In the genomic region with DNA sequence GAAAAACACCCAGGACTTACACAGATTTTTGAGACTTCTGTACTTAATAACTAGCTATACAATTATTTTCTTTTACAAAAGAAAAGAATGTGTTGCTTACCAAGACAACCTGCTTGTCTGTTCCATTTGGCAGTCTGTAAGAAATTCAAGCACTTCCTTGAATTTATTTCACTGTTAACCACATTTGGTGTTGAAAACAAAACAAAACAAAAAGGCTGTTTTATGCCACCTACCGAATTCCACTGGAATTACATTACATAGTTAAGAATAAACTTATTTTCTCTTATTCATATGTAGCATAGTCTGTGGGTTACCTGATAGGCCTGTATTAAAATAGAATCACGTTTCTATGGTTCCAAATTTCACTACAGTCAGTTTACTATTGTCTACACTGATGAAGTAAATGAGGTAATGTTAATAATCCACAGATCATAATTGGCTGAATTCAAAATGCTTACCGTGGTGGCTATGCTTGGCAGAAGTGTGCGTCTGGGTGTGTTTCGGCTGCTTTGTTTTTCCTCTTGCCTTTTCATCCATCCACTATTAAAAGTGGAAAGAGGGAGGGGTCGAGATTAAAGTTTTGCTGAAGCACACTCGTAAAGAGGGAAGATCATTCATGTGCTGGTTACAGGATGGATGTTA, we compare ENCODE assay signal across 9 cellular contexts. TPM values are rescaled to one million over a fixed set of nuclear protein-coding genes. Genes with fewer than 3 reads are reported as not detected.
A peak's percentile ranks its signal among the peaks of the same experiment; 100 is the strongest.
DNase-seq lines count a peak whose midpoint lies in the region; ATAC-seq, FAIRE-seq and TF ChIP-seq lines count a peak whose summit lies in the region.
"Had no signal": no experiment of that assay in that cellular context is flagged by ENCODE, and none has a peak within 500 bp of the region (broad histone marks: within the 10 kb centered on the region; RNA-seq: fewer than 3 reads in every experiment).

A gene with protein sequence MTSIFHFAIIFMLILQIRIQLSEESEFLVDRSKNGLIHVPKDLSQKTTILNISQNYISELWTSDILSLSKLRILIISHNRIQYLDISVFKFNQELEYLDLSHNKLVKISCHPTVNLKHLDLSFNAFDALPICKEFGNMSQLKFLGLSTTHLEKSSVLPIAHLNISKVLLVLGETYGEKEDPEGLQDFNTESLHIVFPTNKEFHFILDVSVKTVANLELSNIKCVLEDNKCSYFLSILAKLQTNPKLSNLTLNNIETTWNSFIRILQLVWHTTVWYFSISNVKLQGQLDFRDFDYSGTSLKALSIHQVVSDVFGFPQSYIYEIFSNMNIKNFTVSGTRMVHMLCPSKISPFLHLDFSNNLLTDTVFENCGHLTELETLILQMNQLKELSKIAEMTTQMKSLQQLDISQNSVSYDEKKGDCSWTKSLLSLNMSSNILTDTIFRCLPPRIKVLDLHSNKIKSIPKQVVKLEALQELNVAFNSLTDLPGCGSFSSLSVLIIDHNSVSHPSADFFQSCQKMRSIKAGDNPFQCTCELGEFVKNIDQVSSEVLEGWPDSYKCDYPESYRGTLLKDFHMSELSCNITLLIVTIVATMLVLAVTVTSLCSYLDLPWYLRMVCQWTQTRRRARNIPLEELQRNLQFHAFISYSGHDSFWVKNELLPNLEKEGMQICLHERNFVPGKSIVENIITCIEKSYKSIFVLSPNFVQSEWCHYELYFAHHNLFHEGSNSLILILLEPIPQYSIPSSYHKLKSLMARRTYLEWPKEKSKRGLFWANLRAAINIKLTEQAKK (minus strand): TSS at position 138 of the 642 bp plus-strand sequence. CDS start 5,960 bp downstream, outside the sequence.

- no peak for FAIRE-seq in urothelium cell line (lab: Jason Lieb, UNC)

- no peak within 1 kb of the TSS for H3K27ac ChIP-seq in endodermal cell (ENCODE audit: low read depth, low read length)

- H3K4me1 Mint-ChIP-seq in activated naive CD4-positive, alpha-beta T cell treated with anti-CD3 and anti-CD28 coated beads, Interleukin-2, amount 50 U/mL, for 24 hours: peaks cover 46% of the 10 kb centered on the region
- H3K4me1 Mint-ChIP-seq in endodermal cell: no peaks in the 10 kb centered on the region

- H3K4me1 ChIP-seq in endodermal cell (ENCODE audit: control insufficient read depth, insufficient read depth, low read length): no peaks in the 10 kb centered on the region
- H3K4me1 ChIP-seq: HAP-1 had no signal

- H3K4me3 Mint-ChIP-seq in activated naive CD4-positive, alpha-beta T cell treated with anti-CD3 and anti-CD28 coated beads, Interleukin-2, amount 50 U/mL, for 24 hours: peak within 1 kb of the TSS; percentile 91
- no peak within 1 kb of the TSS for H3K4me3 Mint-ChIP-seq in endodermal cell

- ATAC-seq in HG03442 (IDR thresholded peaks at IDR 0.05; ENCODE audit: unreplicated experiment) (peak; percentile 14), SK-N-SH treated with all-trans-retinoic acid at 6 μM for 48 hours (peak; percentile 77)

- peak within 1 kb of the TSS; percentile 98 for H3K27ac Mint-ChIP-seq in activated naive CD4-positive, alpha-beta T cell treated with anti-CD3 and anti-CD28 coated beads, Interleukin-2, amount 50 U/mL, for 24 hours
- no peak within 1 kb of the TSS for H3K27ac Mint-ChIP-seq in endodermal cell

- peaks cover 28% of the 10 kb centered on the region for H3K36me3 Mint-ChIP-seq in activated naive CD4-positive, alpha-beta T cell treated with anti-CD3 and anti-CD28 coated beads, Interleukin-2, amount 50 U/mL, for 24 hours
- no peaks in the 10 kb centered on the region for H3K36me3 Mint-ChIP-seq in endodermal cell (ENCODE audit: low read depth)

- DNase-seq in activated naive CD4-positive, alpha-beta T cell treated with Interleukin-2 at 50 U/mL for 16 hours: no peak
- DNase-seq in endodermal cell (no peak), mucosa of gallbladder (ENCODE audit: low spot score) (no peak), urothelium cell line (ENCODE audit: low spot score) (peak; percentile 27), ureter (ENCODE audit: low spot score) (no peak)

- TF ChIP-seq CTCF in endodermal cell (conservative IDR thresholded peaks at IDR 0.05): peak; percentile 57

- H3K4me3 ChIP-seq in endodermal cell (ENCODE audit: low read length): no peak within 1 kb of the TSS
- H3K4me3 ChIP-seq: HAP-1 had no signal

- WGBS in endodermal cell (ENCODE audit: insufficient coverage in 1 of 2, insufficient read length in 1 of 2), 2 experiments: 63% methylated on average over 7 of the region's 7 CpGs; no CpG with 5 or more reads in 1 of the 2 experiments

- H3K36me3 ChIP-seq in endodermal cell (ENCODE audit: control insufficient read depth, insufficient read depth, low read length): no peaks in the 10 kb centered on the region
- H3K36me3 ChIP-seq: HAP-1 had no signal

- no peaks in the 10 kb centered on the region for H3K27me3 Mint-ChIP-seq in activated naive CD4-positive, alpha-beta T cell treated with anti-CD3 and anti-CD28 coated beads, Interleukin-2, amount 50 U/mL, for 24 hours
- no peaks in the 10 kb centered on the region for H3K27me3 Mint-ChIP-seq in endodermal cell (ENCODE audit: insufficient read depth)

- no peaks in the 10 kb centered on the region for H3K27me3 ChIP-seq in endodermal cell (ENCODE audit: control insufficient read depth, insufficient read depth, low read length, poor library complexity, severe bottlenecking)

- peaks cover 13% of the 10 kb centered on the region for H3K9me3 Mint-ChIP-seq in activated naive CD4-positive, alpha-beta T cell treated with anti-CD3 and anti-CD28 coated beads, Interleukin-2, amount 50 U/mL, for 24 hours
- peaks cover 33% of the 10 kb centered on the region for H3K9me3 Mint-ChIP-seq in endodermal cell

- no peaks in the 10 kb centered on the region for H3K9me3 ChIP-seq in endodermal cell (ENCODE audit: control insufficient read depth, low read length)
- H3K9me3 ChIP-seq: HAP-1 had no signal

- no peak within 1 kb of the TSS for H3K9ac ChIP-seq in endodermal cell (ENCODE audit: extremely low read depth, low read length, poor library complexity, severe bottlenecking)

TF ChIP-seq in SK-N-SH treated with all-trans-retinoic acid at 6 μM for 48 hours, 23 proteins besides CTCF, POLR2A, EP300 and RAD21 (continues in another document):
- TF ChIP-seq, protein P1, sequence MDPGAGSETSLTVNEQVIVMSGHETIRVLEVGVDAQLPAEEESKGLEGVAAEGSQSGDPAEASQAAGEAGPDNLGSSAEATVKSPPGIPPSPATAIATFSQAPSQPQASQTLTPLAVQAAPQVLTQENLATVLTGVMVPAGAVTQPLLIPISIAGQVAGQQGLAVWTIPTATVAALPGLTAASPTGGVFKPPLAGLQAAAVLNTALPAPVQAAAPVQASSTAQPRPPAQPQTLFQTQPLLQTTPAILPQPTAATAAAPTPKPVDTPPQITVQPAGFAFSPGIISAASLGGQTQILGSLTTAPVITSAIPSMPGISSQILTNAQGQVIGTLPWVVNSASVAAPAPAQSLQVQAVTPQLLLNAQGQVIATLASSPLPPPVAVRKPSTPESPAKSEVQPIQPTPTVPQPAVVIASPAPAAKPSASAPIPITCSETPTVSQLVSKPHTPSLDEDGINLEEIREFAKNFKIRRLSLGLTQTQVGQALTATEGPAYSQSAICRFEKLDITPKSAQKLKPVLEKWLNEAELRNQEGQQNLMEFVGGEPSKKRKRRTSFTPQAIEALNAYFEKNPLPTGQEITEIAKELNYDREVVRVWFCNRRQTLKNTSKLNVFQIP (CRISPR knock-in tag; IDR thresholded peaks at IDR 0.05; ENCODE audit: borderline replicate concordance, low read depth): no peak
- no peak for TF ChIP-seq ZNF565 (CRISPR knock-in tag; conservative IDR thresholded peaks at IDR 0.05; ENCODE audit: low read depth)
- TF ChIP-seq, protein P2, sequence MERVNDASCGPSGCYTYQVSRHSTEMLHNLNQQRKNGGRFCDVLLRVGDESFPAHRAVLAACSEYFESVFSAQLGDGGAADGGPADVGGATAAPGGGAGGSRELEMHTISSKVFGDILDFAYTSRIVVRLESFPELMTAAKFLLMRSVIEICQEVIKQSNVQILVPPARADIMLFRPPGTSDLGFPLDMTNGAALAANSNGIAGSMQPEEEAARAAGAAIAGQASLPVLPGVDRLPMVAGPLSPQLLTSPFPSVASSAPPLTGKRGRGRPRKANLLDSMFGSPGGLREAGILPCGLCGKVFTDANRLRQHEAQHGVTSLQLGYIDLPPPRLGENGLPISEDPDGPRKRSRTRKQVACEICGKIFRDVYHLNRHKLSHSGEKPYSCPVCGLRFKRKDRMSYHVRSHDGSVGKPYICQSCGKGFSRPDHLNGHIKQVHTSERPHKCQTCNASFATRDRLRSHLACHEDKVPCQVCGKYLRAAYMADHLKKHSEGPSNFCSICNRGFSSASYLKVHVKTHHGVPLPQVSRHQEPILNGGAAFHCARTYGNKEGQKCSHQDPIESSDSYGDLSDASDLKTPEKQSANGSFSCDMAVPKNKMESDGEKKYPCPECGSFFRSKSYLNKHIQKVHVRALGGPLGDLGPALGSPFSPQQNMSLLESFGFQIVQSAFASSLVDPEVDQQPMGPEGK (CRISPR knock-in tag; IDR thresholded peaks at IDR 0.05; ENCODE audit: borderline replicate concordance): no peak
- TF ChIP-seq, protein P3, sequence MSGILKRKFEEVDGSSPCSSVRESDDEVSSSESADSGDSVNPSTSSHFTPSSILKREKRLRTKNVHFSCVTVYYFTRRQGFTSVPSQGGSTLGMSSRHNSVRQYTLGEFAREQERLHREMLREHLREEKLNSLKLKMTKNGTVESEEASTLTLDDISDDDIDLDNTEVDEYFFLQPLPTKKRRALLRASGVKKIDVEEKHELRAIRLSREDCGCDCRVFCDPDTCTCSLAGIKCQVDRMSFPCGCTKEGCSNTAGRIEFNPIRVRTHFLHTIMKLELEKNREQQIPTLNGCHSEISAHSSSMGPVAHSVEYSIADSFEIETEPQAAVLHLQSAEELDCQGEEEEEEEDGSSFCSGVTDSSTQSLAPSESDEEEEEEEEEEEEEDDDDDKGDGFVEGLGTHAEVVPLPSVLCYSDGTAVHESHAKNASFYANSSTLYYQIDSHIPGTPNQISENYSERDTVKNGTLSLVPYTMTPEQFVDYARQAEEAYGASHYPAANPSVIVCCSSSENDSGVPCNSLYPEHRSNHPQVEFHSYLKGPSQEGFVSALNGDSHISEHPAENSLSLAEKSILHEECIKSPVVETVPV (CRISPR knock-in tag; IDR thresholded peaks at IDR 0.05): no peak
- TF ChIP-seq ZNF8 (CRISPR knock-in tag; IDR thresholded peaks at IDR 0.05): no peak
- TF ChIP-seq ZFP3 (CRISPR knock-in tag; IDR thresholded peaks at IDR 0.05): no peak
- no peak for TF ChIP-seq ZC3H10 (CRISPR knock-in tag; IDR thresholded peaks at IDR 0.05)
- no peak for TF ChIP-seq TCF4 (CRISPR knock-in tag; IDR thresholded peaks at IDR 0.05; ENCODE audit: borderline replicate concordance)
- TF ChIP-seq ZFP30 (CRISPR knock-in tag; IDR thresholded peaks at IDR 0.05): no peak
- no peak for TF ChIP-seq ISL1 (CRISPR knock-in tag; IDR thresholded peaks at IDR 0.05)
- no peak for TF ChIP-seq OSR1 (CRISPR knock-in tag; IDR thresholded peaks at IDR 0.05)
- TF ChIP-seq PPARA (CRISPR knock-in tag; IDR thresholded peaks at IDR 0.05; ENCODE audit: borderline replicate concordance): no peak
- no peak for TF ChIP-seq CSDC2 (CRISPR knock-in tag; IDR thresholded peaks at IDR 0.05)

RNA-seq across cellular contexts. Expression of the gene that starts here (rescaled TPM):
- total RNA-seq in endodermal cell (under 1 TPM in 1 of 2 donors, not detected in 1; 0.09 TPM), mucosa of gallbladder (16.6 TPM), ureter (4.0 TPM)
- polyA plus RNA-seq in endodermal cell (2013, experiment 1 of 2): not detected
- not detected for polyA plus RNA-seq in endodermal cell (2013, experiment 2 of 2)
